In the genomic region with DNA sequence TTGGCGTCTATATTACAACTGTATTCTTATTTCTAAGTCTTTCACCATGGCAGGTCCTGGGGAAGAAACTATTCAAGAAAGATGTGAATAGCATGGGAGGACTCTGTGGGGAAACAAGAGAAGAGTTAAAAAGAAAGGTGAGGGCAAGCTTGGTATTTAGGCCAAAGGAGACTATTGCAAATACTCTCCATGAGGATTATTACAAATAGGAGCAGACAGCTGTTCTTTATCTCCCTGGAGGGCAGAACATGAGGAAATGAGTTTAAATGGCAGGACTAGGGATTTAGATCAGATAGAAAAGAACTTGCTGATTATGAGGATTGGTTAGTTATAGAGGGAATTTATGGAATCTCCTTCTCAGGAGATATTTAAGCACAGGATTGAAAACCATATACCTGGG, we compare ENCODE assay signal across 20 cellular contexts.
DNase-seq lines count a peak whose midpoint lies in the region; ATAC-seq and TF ChIP-seq lines count a peak whose summit lies in the region.
"Had no signal": no experiment of that assay in that cellular context is flagged by ENCODE, and none has a peak within 500 bp of the region (broad histone marks: within the 10 kb centered on the region; RNA-seq: fewer than 3 reads in every experiment).

No MANE protein-coding gene starts in this region.

- H3K4me2 ChIP-seq in hepatocyte (no peak overlapping the region), smooth muscle cell (no peak overlapping the region)

- ATAC-seq in HG02610 (IDR thresholded peaks at IDR 0.05; ENCODE audit: unreplicated experiment) (no peak), left lobe of liver (no peak)
- ATAC-seq: left lung, T-helper 17 cell had no signal

- TF ChIP-seq CTCF in hepatocyte (IDR thresholded peaks at IDR 0.05; ENCODE audit: poor library complexity) = no peak
- TF ChIP-seq CTCF in smooth muscle cell (IDR thresholded peaks at IDR 0.05; ENCODE audit: borderline replicate concordance, insufficient read depth, poor library complexity, severe bottlenecking) = no peak
- TF ChIP-seq CTCF in prostate gland (IDR thresholded peaks at IDR 0.05) = no peak

- H3K79me2 ChIP-seq in hepatocyte = no peaks in the 10 kb centered on the region
- H3K79me2 ChIP-seq in smooth muscle cell (ENCODE audit: low read depth) = no peaks in the 10 kb centered on the region

- no peaks in the 10 kb centered on the region for H3K9me2 ChIP-seq in hepatocyte (replicated peaks; ENCODE audit: insufficient read depth)

- H3K36me3 ChIP-seq in adipocyte (ENCODE audit: control insufficient read depth, insufficient read depth, low read length, severe bottlenecking) (peaks cover 59% of the 10 kb centered on the region), hepatocyte (replicated peaks; ENCODE audit: insufficient read depth, low read depth) (no peaks in the 10 kb centered on the region), smooth muscle cell (ENCODE audit: low read depth) (no peaks in the 10 kb centered on the region), prostate gland (no peaks in the 10 kb centered on the region)
- H3K36me3 ChIP-seq: left lung had no signal

- intact Hi-C loops in prostate gland (cut with DNase I) = no loop called here

- H4K20me1 ChIP-seq in hepatocyte (ENCODE audit: insufficient read depth, poor library complexity, severe bottlenecking) (no peaks in the 10 kb centered on the region), smooth muscle cell (ENCODE audit: low read depth) (no peaks in the 10 kb centered on the region)

- H3K9ac ChIP-seq in adipocyte (ENCODE audit: low read length) (peak overlapping the region; percentile 76), smooth muscle cell (ENCODE audit: low read depth) (no peak overlapping the region)

- TF ChIP-seq POLR2A in prostate gland (IDR thresholded peaks at IDR 0.05) = no peak

- WGBS in hepatocyte (ENCODE audit: low lambda C conversion rate, missing lambda C conversion rate) = 92% methylated on average over 1 of the region's 1 CpG
- 94% methylated on average over 1 of the region's 1 CpG for WGBS in smooth muscle cell (ENCODE audit: low lambda C conversion rate)
- 91% methylated on average over 1 of the region's 1 CpG for WGBS in prostate gland

- H3K27me3 ChIP-seq in adipocyte (replicated peaks; ENCODE audit: control insufficient read depth, insufficient read depth, low read length) (no peaks in the 10 kb centered on the region), hepatocyte (no peaks in the 10 kb centered on the region), smooth muscle cell (ENCODE audit: low read depth) (no peaks in the 10 kb centered on the region), prostate gland (replicated peaks; ENCODE audit: insufficient read depth) (no peaks in the 10 kb centered on the region)
- H3K27me3 ChIP-seq: left lung had no signal

- H3K27ac ChIP-seq in hepatocyte = peak overlapping the region; percentile 75
- H3K27ac ChIP-seq in smooth muscle cell (ENCODE audit: low read depth) = peak overlapping the region; percentile 77
- no peak overlapping the region for H3K27ac ChIP-seq in prostate gland

- H3K4me3 ChIP-seq in adipocyte (ENCODE audit: low read length) = no peak overlapping the region
- H3K4me3 ChIP-seq in hepatocyte = no peak overlapping the region
- H3K4me3 ChIP-seq in smooth muscle cell = no peak overlapping the region
- no peak overlapping the region for H3K4me3 ChIP-seq in prostate gland
- H3K4me3 ChIP-seq: left lung had no signal

- DNase-seq in LHCN-M2 (ENCODE audit: low read depth) (peak; percentile 71), adipocyte (ENCODE audit: low read depth) (peak; percentile 59), hepatocyte (ENCODE audit: low spot score) (no peak), smooth muscle cell (lab: John Stamatoyannopoulos, UW; ENCODE audit: unreplicated experiment) (no peak), prostate gland (ENCODE audit: low spot score) (no peak), left lobe of liver (ENCODE audit: low spot score) (no peak), activated T-cell treated with anti-CD3 and anti-CD28 coated beads for 4 hours (no peak)
- DNase-seq: activated CD4-positive, alpha-beta T cell treated with anti-CD3 and anti-CD28 coated beads, Interleukin-2, amount 50 U/mL, for 1 hour; activated CD8-positive, alpha-beta memory T cell treated with anti-CD3 and anti-CD28 coated beads, Interleukin-2, amount 50 U/mL, for 48 hours; activated gamma-delta T cell; amniotic stem cell; CD4-positive, alpha-beta memory T cell; DMS79 treated with DMSO at 0.1 percent for 48 hours; left lung; NCI-H146; NCI-H2171 treated with DMSO at 0.1 percent for 48 hours; nucleus accumbens; stimulated activated CD4-positive, alpha-beta T cell treated with anti-CD3 and anti-CD28 coated beads, Interleukin-15, amount 100 ng/mL, for 24 hours; T-helper 17 cell had no signal

- H3K9me3 ChIP-seq in adipocyte (ENCODE audit: control insufficient read depth, low read length) = no peaks in the 10 kb centered on the region
- H3K9me3 ChIP-seq in hepatocyte (ENCODE audit: low read depth) = no peaks in the 10 kb centered on the region
- H3K9me3 ChIP-seq in smooth muscle cell (replicated peaks; ENCODE audit: low read depth) = no peaks in the 10 kb centered on the region
- H3K9me3 ChIP-seq in prostate gland = no peaks in the 10 kb centered on the region
- H3K9me3 ChIP-seq: left lung had no signal

- H2AFZ ChIP-seq in hepatocyte = no peak overlapping the region
- H2AFZ ChIP-seq in smooth muscle cell (ENCODE audit: low read depth) = no peak overlapping the region

- H3K4me1 ChIP-seq in adipocyte (ENCODE audit: control insufficient read depth, insufficient read depth, low read length) (peaks cover 80% of the 10 kb centered on the region), hepatocyte (ENCODE audit: insufficient read depth) (peaks cover 23% of the 10 kb centered on the region), smooth muscle cell (ENCODE audit: low read depth) (peaks cover 62% of the 10 kb centered on the region), prostate gland (replicated peaks) (no peaks in the 10 kb centered on the region)

- H3F3A ChIP-seq in smooth muscle cell (ENCODE audit: low read depth) = peaks cover 30% of the 10 kb centered on the region

Comparison
In these comparisons a context has a peak if more than half of its experiments do, and no peak if none do; other contexts are left out.
1. DNase-seq: peak in LHCN-M2 (single experiment) and adipocyte (single experiment); none in hepatocyte (single experiment), smooth muscle cell (single experiment), prostate gland (single experiment), left lobe of liver (single experiment) and activated T-cell treated with anti-CD3 and anti-CD28 coated beads for 4 hours (single experiment).
2. H3K27ac ChIP-seq: peak in hepatocyte (single experiment) and smooth muscle cell (single experiment); none in prostate gland (0 of 2).